ENCODE assay signal across 17 cellular contexts in genomic region chr1:46539968-46540367, GRCh38. TPM values are rescaled to one million over a fixed set of nuclear protein-coding genes. Genes with fewer than 3 reads are reported as not detected.
DNase-seq lines count a peak whose midpoint lies in the region; ATAC-seq, FAIRE-seq and TF ChIP-seq lines count a peak whose summit lies in the region.
"Had no signal": no experiment of that assay in that cellular context is flagged by ENCODE, and none has a peak within 500 bp of the region (broad histone marks: within the 10 kb centered on the region; RNA-seq: fewer than 3 reads in every experiment).

No MANE protein-coding gene starts in this region.

- H3K27me3 Mint-ChIP-seq in natural killer cell treated with Interleukin-12 subunit alpha and Interleukin-12 subunit beta and Interleukin-15 and Interleukin-18, amount 100 ng/mL, for 72 hours, result peaks cover 45 to 56% of the 10 kb centered on the region in 2 donors

- no peak for FAIRE-seq in HepG2 (lab: Jason Lieb, UNC)
- FAIRE-seq: GM19239 had no signal

- H3K27ac ChIP-seq in left lung (no peak overlapping the region), smooth muscle cell (ENCODE audit: low read depth) (no peak overlapping the region), HepG2 (ENCODE audit: extremely low read length, insufficient read depth, low read length) (no peak overlapping the region)
- H3K27ac ChIP-seq: parathyroid adenoma had no signal

- H3K36me3 Mint-ChIP-seq in natural killer cell treated with Interleukin-12 subunit alpha and Interleukin-12 subunit beta and Interleukin-15 and Interleukin-18, amount 100 ng/mL, for 72 hours, result no peaks in the 10 kb centered on the region
- H3K36me3 Mint-ChIP-seq: mesothelial cell of epicardium had no signal

- no peak for TF ChIP-seq RAD21 in HepG2 (CRISPR knock-in tag; IDR thresholded peaks at IDR 0.05)

- no peak overlapping the region for H3K4me3 Mint-ChIP-seq in natural killer cell treated with Interleukin-12 subunit alpha and Interleukin-12 subunit beta and Interleukin-15 and Interleukin-18, amount 100 ng/mL, for 72 hours
- H3K4me3 Mint-ChIP-seq: activated CD4-positive, alpha-beta T cell treated with anti-CD3 and anti-CD28 coated beads, Interleukin-2, amount 10 ng/mL, durations not matched to agents 24 days and 14 days; mesothelial cell of epicardium had no signal

- no peaks in the 10 kb centered on the region for H3K9me3 ChIP-seq in left lung
- no peaks in the 10 kb centered on the region for H3K9me3 ChIP-seq in smooth muscle cell (replicated peaks; ENCODE audit: low read depth)
- no peaks in the 10 kb centered on the region for H3K9me3 ChIP-seq in HepG2 (ENCODE audit: low read length)
- H3K9me3 ChIP-seq: BE2C had no signal

- 59% methylated on average over 7 of the region's 7 CpGs for WGBS in smooth muscle cell (ENCODE audit: low lambda C conversion rate)
- WGBS in HepG2 (ENCODE audit: low lambda C conversion rate), result 20% methylated on average over 5 of the region's 7 CpGs

- H3K4me2 ChIP-seq in smooth muscle cell (no peak overlapping the region), HepG2 (ENCODE audit: low read depth, low read length) (no peak overlapping the region)

- H3K36me3 ChIP-seq in left lung (no peaks in the 10 kb centered on the region), smooth muscle cell (ENCODE audit: low read depth) (no peaks in the 10 kb centered on the region), HepG2 (replicated peaks in 1 of 2; ENCODE audit: control insufficient read depth in 1 of 2, insufficient read depth in 2 of 2, low read length in 2 of 2) (no peaks in the 10 kb centered on the region)
- H3K36me3 ChIP-seq: BE2C had no signal

- H3K4me1 ChIP-seq in left lung (peaks cover 0 to 5% of the 10 kb centered on the region in 2 donors), smooth muscle cell (ENCODE audit: low read depth) (no peaks in the 10 kb centered on the region), HepG2 (ENCODE audit: insufficient read depth, low read length) (no peaks in the 10 kb centered on the region)
- H3K4me1 ChIP-seq: BE2C, parathyroid adenoma had no signal

- no peak for TF ChIP-seq POLR2A in HepG2 (IDR thresholded peaks at IDR 0.05; ENCODE audit: insufficient read depth in 1 of 2, low read depth in 2 of 2, low read length in 2 of 2)

- intact Hi-C loops in left lung (cut with DNase I), result loop anchor here in 1 of 2 donors (10.0 kb wide), 1 partner anchor 185 kb away; no protein-coding TSS in a partner anchor
- intact Hi-C loops in HepG2 (cut with micrococcal nuclease; ENCODE audit: unreplicated experiment), result no loop called here

- ATAC-seq in left lung, result peak; percentile 44
- ATAC-seq in HepG2, result no peak
- no peak for ATAC-seq in natural killer cell treated with Interleukin-12 subunit alpha and Interleukin-12 subunit beta and Interleukin-15 and Interleukin-18, amount 100 ng/mL, for 72 hours

- no TSS peak for BruUV-seq in HepG2 (replicated peaks; lab: Mats Ljungman, UMichigan)

- POLR2A ChIA-PET in HepG2 (lab: Yijun Ruan, JAX), result no interaction called here

- no peaks in the 10 kb centered on the region for H3F3A ChIP-seq in smooth muscle cell (ENCODE audit: low read depth)

- H4K20me1 ChIP-seq in smooth muscle cell (ENCODE audit: low read depth), result no peaks in the 10 kb centered on the region
- H4K20me1 ChIP-seq in HepG2 (ENCODE audit: insufficient read depth, low read length), result peaks cover 1% of the 10 kb centered on the region; the same call in 1 of the 2 replicates

- CTCF ChIA-PET in HepG2 (lab: Yijun Ruan, JAX; ENCODE audit: low intra/inter-chr PET ratio, low total read pairs), result no interaction called here

- no peak for TF ChIP-seq CTCF in choroid plexus epithelial cell (conservative IDR thresholded peaks at IDR 0.05; ENCODE audit: low read depth, low read length)
- no peak for TF ChIP-seq CTCF in left lung (IDR thresholded peaks at IDR 0.05)
- no peak for TF ChIP-seq CTCF in smooth muscle cell (IDR thresholded peaks at IDR 0.05; ENCODE audit: borderline replicate concordance, insufficient read depth, poor library complexity, severe bottlenecking)
- TF ChIP-seq CTCF in HepG2 (CRISPR knock-in tag; IDR thresholded peaks at IDR 0.05), result no peak

- no peaks in the 10 kb centered on the region for H3K9me3 Mint-ChIP-seq in natural killer cell treated with Interleukin-12 subunit alpha and Interleukin-12 subunit beta and Interleukin-15 and Interleukin-18, amount 100 ng/mL, for 72 hours
- H3K9me3 Mint-ChIP-seq: activated CD4-positive, alpha-beta T cell treated with anti-CD3 and anti-CD28 coated beads, Interleukin-2, amount 10 ng/mL, durations not matched to agents 24 days and 14 days had no signal

- H2AFZ ChIP-seq in smooth muscle cell (ENCODE audit: low read depth) (no peak overlapping the region), HepG2 (ENCODE audit: low read length) (no peak overlapping the region)
- H2AFZ ChIP-seq: parathyroid adenoma had no signal

- no peak for TF ChIP-seq EP300 in HepG2 (IDR thresholded peaks at IDR 0.05; ENCODE audit: low read depth in 2 of 2, low read length in 2 of 2)
- TF ChIP-seq EP300 in HepG2 (CRISPR knock-in tag; IDR thresholded peaks at IDR 0.05; ENCODE audit: borderline replicate concordance), result no peak

- H3K27me3 ChIP-seq in left lung (peaks cover 19 to 75% of the 10 kb centered on the region in 2 donors), smooth muscle cell (ENCODE audit: low read depth) (peaks cover 75% of the 10 kb centered on the region), HepG2 (ENCODE audit: control insufficient read depth in 1 of 2, insufficient read depth in 2 of 2, low read length in 2 of 2) (peaks cover 2 to 43% of the 10 kb centered on the region in 2 experiments)
- H3K27me3 ChIP-seq: BE2C had no signal

- H3K27ac Mint-ChIP-seq in natural killer cell treated with Interleukin-12 subunit alpha and Interleukin-12 subunit beta and Interleukin-15 and Interleukin-18, amount 100 ng/mL, for 72 hours, result no peak overlapping the region
- H3K27ac Mint-ChIP-seq: activated CD4-positive, alpha-beta T cell treated with anti-CD3 and anti-CD28 coated beads, Interleukin-2, amount 10 ng/mL, durations not matched to agents 24 days and 14 days; mesothelial cell of epicardium had no signal

- H3K4me3 ChIP-seq in choroid plexus epithelial cell (ENCODE audit: low read depth, low read length) (no peak overlapping the region), left lung (no peak overlapping the region), smooth muscle cell (no peak overlapping the region), HepG2 (replicated peaks in 1 of 3; ENCODE audit: insufficient read depth in 1 of 3, low read depth in 2 of 3, low read length in 3 of 3) (no peak overlapping the region)

- DNase-seq in Ammon's horn (ENCODE audit: low spot score) (peak; percentile 30), NCI-H226 (peak; percentile 85), choroid plexus epithelial cell (ENCODE audit: low read depth) (peak; percentile 58), left lung (peak in 1 of 2 donors; percentile 18), smooth muscle cell (lab: John Stamatoyannopoulos, UW; ENCODE audit: unreplicated experiment) (no peak), HepG2 (ENCODE audit: low spot score) (no peak), KBM-7 (no peak)
- no peak for DNase-seq in natural killer cell treated with Interleukin-12 subunit alpha and Interleukin-12 subunit beta and Interleukin-15 and Interleukin-18, amount 100 ng/mL, for 72 hours (ENCODE audit: low spot score)
- DNase-seq: activated CD4-positive, alpha-beta T cell treated with anti-CD3 and anti-CD28 coated beads, Interleukin-2, amount 10 ng/mL, durations not matched to agents 24 days and 14 days; BE2C; NCI-H2227 treated with DMSO at 0.1 percent for 48 hours; stimulated activated CD4-positive, alpha-beta T cell treated with anti-CD3 and anti-CD28 coated beads, Interleukin-15, amount 100 ng/mL, for 24 hours had no signal

- in situ Hi-C loops in HepG2 (cut with HindIII; ENCODE audit: extremely low pct_ligation_motif_present, low pct_unique_long_range_greater_than_20kb), result no loop called here
- in situ Hi-C loops in KBM-7 (cut with MboI; ENCODE audit: low pct_unique_long_range_greater_than_20kb, low sequenced_read_pairs), result no loop called here

- peaks cover 3 to 5% of the 10 kb centered on the region in 2 donors for H3K4me1 Mint-ChIP-seq in natural killer cell treated with Interleukin-12 subunit alpha and Interleukin-12 subunit beta and Interleukin-15 and Interleukin-18, amount 100 ng/mL, for 72 hours (ENCODE audit: low read depth in 2 of 2)

- H3K79me2 ChIP-seq in smooth muscle cell (ENCODE audit: low read depth) (no peaks in the 10 kb centered on the region), HepG2 (ENCODE audit: insufficient read depth, low read length) (no peaks in the 10 kb centered on the region)
- H3K79me2 ChIP-seq: parathyroid adenoma had no signal

- H3K9ac ChIP-seq in smooth muscle cell (ENCODE audit: low read depth) (no peak overlapping the region), HepG2 (ENCODE audit: insufficient read depth, low read depth, low read length) (no peak overlapping the region)
- H3K9ac ChIP-seq: parathyroid adenoma had no signal

RNA-seq across cellular contexts. Expression of gene KNCN, which starts 11.5 kb away (rescaled TPM):
- total RNA-seq in left lung (not detected), smooth muscle cell (not detected in 2 replicates), HepG2 (2016; rRNA removed; fragmentation: Illumina TruSeq; extraction: Trizol) (not detected in 2 replicates)
- polyA plus RNA-seq in smooth muscle cell (not detected in 2 replicates), HepG2 (2011; rRNA removed) (not detected in 2 replicates)
- not detected in 2 replicates for total RNA-seq in HepG2 (2016; cell fraction: cytosol; rRNA removed; fragmentation: Illumina TruSeq; extraction: Trizol; ENCODE audit: low read depth)
- not detected in 2 replicates for total RNA-seq in HepG2 (2016; cell fraction: insoluble cytoplasmic fraction; rRNA removed; fragmentation: Illumina TruSeq; extraction: Trizol)
- total RNA-seq in HepG2 (2016; cell fraction: membrane; rRNA removed; fragmentation: Illumina TruSeq; extraction: Trizol), result not detected in 2 replicates
- not detected in 2 replicates for total RNA-seq in HepG2 (2016; cell fraction: nucleus; rRNA removed; fragmentation: Illumina TruSeq; extraction: Trizol)
- not detected in 2 replicates for polyA plus RNA-seq in HepG2 (2011; cell fraction: cytosol; rRNA removed)
- polyA plus RNA-seq in HepG2 (2011; cell fraction: nucleus; rRNA removed), result not detected in 2 replicates
- not detected in 2 replicates for polyA plus RNA-seq in HepG2 (2012)
- polyA plus RNA-seq in HepG2 (2016; cell fraction: cytosol; fragmentation: Illumina TruSeq; extraction: Trizol; ENCODE audit: low read depth), result not detected in 2 replicates
- not detected in 2 replicates for polyA plus RNA-seq in HepG2 (2016; cell fraction: insoluble cytoplasmic fraction; fragmentation: Illumina TruSeq; extraction: Trizol; ENCODE audit: low read depth)
- not detected in 2 replicates for polyA plus RNA-seq in HepG2 (2016; cell fraction: membrane; fragmentation: Illumina TruSeq; extraction: Trizol; ENCODE audit: low read depth)
- polyA plus RNA-seq in HepG2 (2016; cell fraction: nucleus; fragmentation: Illumina TruSeq; extraction: Trizol; ENCODE audit: insufficient read depth, low read depth), result not detected in 2 replicates
- not detected in 2 replicates for polyA minus RNA-seq in HepG2 (2011; rRNA and poly(A)+ RNA removed; ENCODE audit: low replicate concordance)
- not detected in 2 replicates for polyA minus RNA-seq in HepG2 (2011; cell fraction: cytosol; rRNA and poly(A)+ RNA removed)
- polyA minus RNA-seq in HepG2 (2011; cell fraction: nucleus; rRNA and poly(A)+ RNA removed), result not detected in 2 replicates
- not detected for total RNA-seq in natural killer cell treated with Interleukin-12 subunit alpha and Interleukin-12 subunit beta and Interleukin-15 and Interleukin-18, amount 100 ng/mL, for 72 hours
- total RNA-seq: activated CD4-positive, alpha-beta T cell treated with anti-CD3 and anti-CD28 coated beads, Interleukin-2, amount 10 ng/mL, durations not matched to agents 24 days and 14 days; mesothelial cell of epicardium; T-helper 1 cell treated with Interleukin-12 subunit alpha and Interleukin-12 subunit beta and Interleukin-4 antibody, amounts not matched to agents 30 ng/mL and 1 ng/mL, for 36 hours; urinary bladder had no signal
- polyA plus RNA-seq: urinary bladder had no signal

RNA-seq across cellular contexts. Expression of gene DMBX1, which starts 50.3 kb away (rescaled TPM):
- total RNA-seq in left lung, result not detected
- not detected in 2 replicates for total RNA-seq in smooth muscle cell
- not detected in 2 replicates for polyA plus RNA-seq in smooth muscle cell
- total RNA-seq in HepG2 (2016; rRNA removed; fragmentation: Illumina TruSeq; extraction: Trizol), result not detected in 2 replicates
- total RNA-seq in HepG2 (2016; cell fraction: cytosol; rRNA removed; fragmentation: Illumina TruSeq; extraction: Trizol; ENCODE audit: low read depth), result not detected in 2 replicates
- total RNA-seq in HepG2 (2016; cell fraction: insoluble cytoplasmic fraction; rRNA removed; fragmentation: Illumina TruSeq; extraction: Trizol), result not detected in 2 replicates
- not detected in 2 replicates for total RNA-seq in HepG2 (2016; cell fraction: membrane; rRNA removed; fragmentation: Illumina TruSeq; extraction: Trizol)
- total RNA-seq in HepG2 (2016; cell fraction: nucleus; rRNA removed; fragmentation: Illumina TruSeq; extraction: Trizol), result not detected in 2 replicates
- not detected in 2 replicates for polyA plus RNA-seq in HepG2 (2011; rRNA removed)
- polyA plus RNA-seq in HepG2 (2011; cell fraction: cytosol; rRNA removed), result not detected in 2 replicates
- not detected in 2 replicates for polyA plus RNA-seq in HepG2 (2011; cell fraction: nucleus; rRNA removed)
- polyA plus RNA-seq in HepG2 (2012), result not detected in 2 replicates
- not detected in 2 replicates for polyA plus RNA-seq in HepG2 (2016; cell fraction: cytosol; fragmentation: Illumina TruSeq; extraction: Trizol; ENCODE audit: low read depth)
- not detected in 2 replicates for polyA plus RNA-seq in HepG2 (2016; cell fraction: insoluble cytoplasmic fraction; fragmentation: Illumina TruSeq; extraction: Trizol; ENCODE audit: low read depth)
- polyA plus RNA-seq in HepG2 (2016; cell fraction: membrane; fragmentation: Illumina TruSeq; extraction: Trizol; ENCODE audit: low read depth), result not detected in 2 replicates
- not detected in 2 replicates for polyA plus RNA-seq in HepG2 (2016; cell fraction: nucleus; fragmentation: Illumina TruSeq; extraction: Trizol; ENCODE audit: insufficient read depth, low read depth)
- 1.9 TPM in 1 of 2 replicates, not detected in the other for polyA minus RNA-seq in HepG2 (2011; rRNA and poly(A)+ RNA removed; ENCODE audit: low replicate concordance)
- not detected in 2 replicates for polyA minus RNA-seq in HepG2 (2011; cell fraction: cytosol; rRNA and poly(A)+ RNA removed)
- not detected in 2 replicates for polyA minus RNA-seq in HepG2 (2011; cell fraction: nucleus; rRNA and poly(A)+ RNA removed)
- under 1 TPM; 0.26 to 0.47 TPM for total RNA-seq in natural killer cell treated with Interleukin-12 subunit alpha and Interleukin-12 subunit beta and Interleukin-15 and Interleukin-18, amount 100 ng/mL, for 72 hours
- total RNA-seq: mesothelial cell of epicardium; T-helper 1 cell treated with Interleukin-12 subunit alpha and Interleukin-12 subunit beta and Interleukin-4 antibody, amounts not matched to agents 30 ng/mL and 1 ng/mL, for 36 hours; urinary bladder had no signal
- polyA plus RNA-seq: urinary bladder had no signal

Comparison
In these comparisons a context has a peak if more than half of its experiments do, and no peak if none do; other contexts are left out.
1. DNase-seq: peak in Ammon's horn (single experiment), NCI-H226 (single experiment) and choroid plexus epithelial cell (single experiment); none in smooth muscle cell (single experiment), HepG2 (single experiment), KBM-7 (single experiment) and natural killer cell treated with Interleukin-12 subunit alpha and Interleukin-12 subunit beta and Interleukin-15 and Interleukin-18, amount 100 ng/mL, for 72 hours (single experiment).